24 cellular contexts compared by ENCODE assay signal in genomic region chr13:112774829-112775565, GRCh38.
DNase-seq lines count a peak whose midpoint lies in the region; ATAC-seq, FAIRE-seq and TF ChIP-seq lines count a peak whose summit lies in the region.
"Had no signal": no experiment of that assay in that cellular context is flagged by ENCODE, and none has a peak within 500 bp of the region (broad histone marks: within the 10 kb centered on the region; RNA-seq: fewer than 3 reads in every experiment).

No MANE protein-coding gene starts in this region.

- no peak overlapping the region for H2BK120ac ChIP-seq in neuronal stem cell (ENCODE audit: low read depth, low read length)

- H3K4me3 ChIP-seq in kidney (ENCODE audit: low read length in 2 of 2), result no peak overlapping the region
- H3K4me3 ChIP-seq in neuronal stem cell (ENCODE audit: low read length in 2 of 2), result no peak overlapping the region

- no peak overlapping the region for H2BK5ac ChIP-seq in neuronal stem cell (ENCODE audit: low read length)

- peak overlapping the region; percentile 78 for H3K18ac ChIP-seq in neuronal stem cell (ENCODE audit: low read length)

- no peaks in the 10 kb centered on the region for H3K27me3 Mint-ChIP-seq in stimulated activated naive CD8-positive, alpha-beta T cell treated with anti-CD3 and anti-CD28 coated beads, Interleukin-15, amount 100 ng/mL, for 72 hours
- no peaks in the 10 kb centered on the region for H3K27me3 Mint-ChIP-seq in activated T-helper 17 cell treated with anti-CD3 and anti-CD28 coated beads, Interleukin-2, amount 50 U/mL, for 72 hours
- H3K27me3 Mint-ChIP-seq: CD8-positive, alpha-beta memory T cell had no signal

- H3K27me3 ChIP-seq in neuronal stem cell (ENCODE audit: control insufficient read depth in 3 of 3, insufficient read depth in 3 of 3, low read depth in 1 of 3, low read length in 3 of 3), result no peaks in the 10 kb centered on the region

- H3K9me3 ChIP-seq in kidney (ENCODE audit: control insufficient read depth in 1 of 2, low read length in 2 of 2) (no peaks in the 10 kb centered on the region), neuronal stem cell (replicated peaks in 1 of 2; ENCODE audit: control insufficient read depth in 2 of 2, insufficient read depth in 1 of 2, low read depth in 1 of 2, low read length in 2 of 2) (peaks cover 0 to 2% of the 10 kb centered on the region in 2 donors)

- peak overlapping the region; percentile 58 for H3K23ac ChIP-seq in neuronal stem cell (ENCODE audit: low read depth, low read length, poor library complexity)

- H3K4ac ChIP-seq in neuronal stem cell (ENCODE audit: low read length), result no peak overlapping the region

- H3K4me2 ChIP-seq in neuronal stem cell (ENCODE audit: insufficient read depth, low read length, poor library complexity, severe bottlenecking), result peak overlapping the region; percentile 14

- H3K27ac ChIP-seq in kidney (ENCODE audit: low read depth in 2 of 2, low read length in 2 of 2) (no peak overlapping the region), neuronal stem cell (replicated peaks; ENCODE audit: low read length) (no peak overlapping the region)

- peaks cover 9% of the 10 kb centered on the region for H3K79me1 ChIP-seq in neuronal stem cell (ENCODE audit: low read depth, low read length)

- peaks cover 15% of the 10 kb centered on the region for H3K4me1 Mint-ChIP-seq in stimulated activated naive CD8-positive, alpha-beta T cell treated with anti-CD3 and anti-CD28 coated beads, Interleukin-15, amount 100 ng/mL, for 72 hours
- peaks cover 8% of the 10 kb centered on the region for H3K4me1 Mint-ChIP-seq in activated T-helper 17 cell treated with anti-CD3 and anti-CD28 coated beads, Interleukin-2, amount 50 U/mL, for 72 hours

- peak overlapping the region; percentile 62 for H2BK15ac ChIP-seq in neuronal stem cell (ENCODE audit: low read length)

- intact Hi-C loops in kidney (cut with DNase I), result no loop called here

- no peak overlapping the region for H2AK5ac ChIP-seq in neuronal stem cell (ENCODE audit: low read depth, low read length)

- H4K91ac ChIP-seq in neuronal stem cell (ENCODE audit: low read depth, low read length, poor library complexity), result no peak overlapping the region

- H3K27ac Mint-ChIP-seq in stimulated activated naive CD8-positive, alpha-beta T cell treated with anti-CD3 and anti-CD28 coated beads, Interleukin-15, amount 100 ng/mL, for 72 hours, result no peak overlapping the region
- H3K27ac Mint-ChIP-seq in activated T-helper 17 cell treated with anti-CD3 and anti-CD28 coated beads, Interleukin-2, amount 50 U/mL, for 72 hours, result no peak overlapping the region

- H3K9ac ChIP-seq in kidney (ENCODE audit: low read length in 2 of 2) (no peak overlapping the region), neuronal stem cell (ENCODE audit: low read depth, low read length, poor library complexity) (no peak overlapping the region)

- DNase-seq in stimulated activated naive CD8-positive, alpha-beta T cell treated with anti-CD3 and anti-CD28 coated beads, Interleukin-15, amount 100 ng/mL, for 72 hours, result no peak
- DNase-seq in stimulated activated naive CD8-positive, alpha-beta T cell treated with anti-CD3 and anti-CD28 coated beads, Interleukin-15, Interleukin-2, amounts not matched to agents 100 U/mL and 50 U/mL, for 24 hours, result no peak
- peak; percentile 65 for DNase-seq in kidney
- DNase-seq in neuronal stem cell (ENCODE audit: low spot score), result no peak
- DNase-seq in NCI-H524 (lab: John Stamatoyannopoulos, UW), result no peak
- no peak for DNase-seq in activated gamma-delta T cell treated with Interleukin-2 at 50 U/mL for 16 hours
- DNase-seq: C1 segment of cervical spinal cord; Calu3; DMS153; KG1; NCI-H1092; NCI-H1436 treated with DMSO at 0.1 percent for 48 hours; NCI-H1930; NCI-H226; NCI-H774; NK-92 treated with Interleukin-12 subunit alpha and Interleukin-12 subunit beta, amount 100 ng/mL, for 24 hours; SIG-M5 had no signal

- H2AFZ ChIP-seq in neuronal stem cell (ENCODE audit: low read length), result no peak overlapping the region

- FAIRE-seq in kidney (lab: Jason Lieb, UNC), result no peak
- FAIRE-seq: GM12891, HTR-8/SVneo had no signal

- TF ChIP-seq CTCF in kidney (IDR thresholded peaks at IDR 0.05; ENCODE audit: borderline replicate concordance, extremely low read depth, insufficient read depth), result no peak

- H3K14ac ChIP-seq in neuronal stem cell (ENCODE audit: low read length), result peak overlapping the region; percentile 59

- WGBS in neuronal stem cell (ENCODE audit: extremely low coverage in 2 of 2, insufficient read length in 2 of 2, insufficient replicate concordance in 1 of 2), 2 donors, result no CpG with 5 or more reads among the region's 36 CpGs

- ATAC-seq in stimulated activated naive CD8-positive, alpha-beta T cell treated with anti-CD3 and anti-CD28 coated beads, Interleukin-15, amount 100 ng/mL, for 72 hours, result peak; percentile 9
- no peak for ATAC-seq in stimulated activated naive CD8-positive, alpha-beta T cell treated with anti-CD3 and anti-CD28 coated beads, Interleukin-15, Interleukin-2, amounts not matched to agents 100 U/mL and 50 U/mL, for 24 hours
- ATAC-seq in activated T-helper 17 cell treated with anti-CD3 and anti-CD28 coated beads, Interleukin-2, amount 50 U/mL, for 72 hours (replicated peaks), result no peak
- ATAC-seq in HG03095 (IDR thresholded peaks at IDR 0.05; ENCODE audit: unreplicated experiment), result no peak
- ATAC-seq: HCT116, Panc1 had no signal

- H3K36me3 Mint-ChIP-seq in activated T-helper 17 cell treated with anti-CD3 and anti-CD28 coated beads, Interleukin-2, amount 50 U/mL, for 72 hours (ENCODE audit: low read depth), result no peaks in the 10 kb centered on the region

- peak overlapping the region; percentile 68 for H4K8ac ChIP-seq in neuronal stem cell (ENCODE audit: low read depth, low read length)

- peaks cover 0 to 2% of the 10 kb centered on the region in 2 donors for H3K4me1 ChIP-seq in kidney (ENCODE audit: control insufficient read depth in 1 of 2, insufficient read depth in 1 of 2, low read depth in 1 of 2, low read length in 2 of 2)
- peaks cover 0 to 20% of the 10 kb centered on the region in 2 donors for H3K4me1 ChIP-seq in neuronal stem cell (ENCODE audit: control insufficient read depth in 2 of 2, insufficient read depth in 1 of 2, low read depth in 1 of 2, low read length in 2 of 2)

- H2BK12ac ChIP-seq in neuronal stem cell (ENCODE audit: low read length), result no peak overlapping the region

- H3K9me3 Mint-ChIP-seq in stimulated activated naive CD8-positive, alpha-beta T cell treated with anti-CD3 and anti-CD28 coated beads, Interleukin-15, amount 100 ng/mL, for 72 hours, result no peaks in the 10 kb centered on the region
- no peaks in the 10 kb centered on the region for H3K9me3 Mint-ChIP-seq in activated T-helper 17 cell treated with anti-CD3 and anti-CD28 coated beads, Interleukin-2, amount 50 U/mL, for 72 hours
- H3K9me3 Mint-ChIP-seq: CD8-positive, alpha-beta memory T cell had no signal

- H3K36me3 ChIP-seq in kidney (ENCODE audit: control insufficient read depth in 1 of 2, insufficient read depth in 2 of 2, low read length in 2 of 2) (no peaks in the 10 kb centered on the region), neuronal stem cell (replicated peaks in 1 of 2; ENCODE audit: control insufficient read depth in 2 of 2, insufficient read depth in 2 of 2, low read length in 2 of 2) (peaks cover 0 to 5% of the 10 kb centered on the region in 2 donors)

- no peak overlapping the region for H3K4me3 Mint-ChIP-seq in stimulated activated naive CD8-positive, alpha-beta T cell treated with anti-CD3 and anti-CD28 coated beads, Interleukin-15, amount 100 ng/mL, for 72 hours
- no peak overlapping the region for H3K4me3 Mint-ChIP-seq in activated T-helper 17 cell treated with anti-CD3 and anti-CD28 coated beads, Interleukin-2, amount 50 U/mL, for 72 hours
- H3K4me3 Mint-ChIP-seq: CD8-positive, alpha-beta memory T cell had no signal
